ENCODE assay signal across 9 cellular contexts in the genomic region with DNA sequence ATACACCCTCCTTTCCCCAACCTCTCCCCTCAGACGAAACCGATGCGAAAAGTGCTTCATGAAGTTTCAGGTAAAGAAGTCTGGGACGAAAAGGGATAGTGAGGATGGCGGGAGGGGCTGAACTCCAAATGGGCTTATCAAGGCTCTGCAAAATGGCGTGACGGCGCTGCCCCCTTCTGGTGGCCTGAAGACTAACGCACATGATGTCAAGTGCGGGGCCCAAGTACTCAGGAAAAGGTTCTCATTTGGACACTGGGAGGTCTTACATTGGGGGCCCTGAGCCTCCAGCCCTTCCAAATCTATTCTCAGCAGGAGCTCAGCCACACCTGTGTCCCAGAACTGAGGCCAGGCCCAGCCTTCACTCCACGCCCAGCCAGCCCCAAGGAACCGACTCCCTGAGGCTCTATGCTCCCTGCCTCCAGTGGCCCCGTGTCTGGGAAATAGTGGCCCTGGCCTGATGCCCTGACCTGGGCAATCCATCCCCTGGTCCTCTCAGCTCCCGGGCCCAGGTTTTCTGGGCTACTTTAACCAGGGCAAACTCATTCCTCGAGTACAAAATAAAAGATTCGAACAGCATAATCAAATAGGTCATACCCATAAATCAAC.
DNase-seq lines count a peak whose midpoint lies in the region; ATAC-seq, FAIRE-seq and TF ChIP-seq lines count a peak whose summit lies in the region.
"Had no signal": no experiment of that assay in that cellular context is flagged by ENCODE, and none has a peak within 500 bp of the region (broad histone marks: within the 10 kb centered on the region; RNA-seq: fewer than 3 reads in every experiment).

No MANE protein-coding gene starts in this region.

- FAIRE-seq in kidney (lab: Jason Lieb, UNC): no peak

- peak; percentile 42 for ATAC-seq in stimulated activated naive CD8-positive, alpha-beta T cell treated with anti-CD3 and anti-CD28 coated beads, Interleukin-15, amount 100 ng/mL, for 72 hours
- ATAC-seq in GM18502 (IDR thresholded peaks at IDR 0.05; ENCODE audit: poor library complexity, unreplicated experiment): no peak
- ATAC-seq in GM18520 (IDR thresholded peaks at IDR 0.05; ENCODE audit: unreplicated experiment): no peak

- H3K4me3 Mint-ChIP-seq in activated CD4-positive, alpha-beta T cell treated with anti-CD3 and anti-CD28 coated beads, Interleukin-2, amount 10 ng/mL, durations not matched to agents 24 days and 14 days: no peak overlapping the region
- H3K4me3 Mint-ChIP-seq in stimulated activated naive CD8-positive, alpha-beta T cell treated with anti-CD3 and anti-CD28 coated beads, Interleukin-15, amount 100 ng/mL, for 72 hours: no peak overlapping the region
- H3K4me3 Mint-ChIP-seq: activated naive CD8-positive, alpha-beta T cell had no signal

- TF ChIP-seq CTCF in kidney (IDR thresholded peaks at IDR 0.05; ENCODE audit: borderline replicate concordance, extremely low read depth, insufficient read depth): peak; percentile 55

- no peaks in the 10 kb centered on the region for H3K36me3 ChIP-seq in kidney (ENCODE audit: control insufficient read depth in 1 of 2, insufficient read depth in 2 of 2, low read length in 2 of 2)

- no peak overlapping the region for H3K4me3 ChIP-seq in kidney (ENCODE audit: low read length in 2 of 2)

- H3K9ac ChIP-seq in kidney (ENCODE audit: low read length in 2 of 2): no peak overlapping the region

- intact Hi-C loops in activated CD4-positive, alpha-beta T cell treated with anti-CD3 and anti-CD28 coated beads, Interleukin-2, amount 10 ng/mL, durations not matched to agents 24 days and 14 days (cut with micrococcal nuclease): loop anchor here (1.0 kb wide), 1 partner anchor 188 kb away; no protein-coding TSS in a partner anchor
- intact Hi-C loops in kidney (cut with DNase I): no loop called here

- no peaks in the 10 kb centered on the region for H3K4me1 ChIP-seq in kidney (ENCODE audit: control insufficient read depth in 1 of 2, insufficient read depth in 1 of 2, low read depth in 1 of 2, low read length in 2 of 2)

- H3K27ac ChIP-seq in kidney (ENCODE audit: low read depth in 2 of 2, low read length in 2 of 2): no peak overlapping the region

- no peaks in the 10 kb centered on the region for H3K36me3 Mint-ChIP-seq in activated CD4-positive, alpha-beta T cell treated with anti-CD3 and anti-CD28 coated beads, Interleukin-2, amount 10 ng/mL, durations not matched to agents 24 days and 14 days (ENCODE audit: low read depth)
- H3K36me3 Mint-ChIP-seq: activated naive CD8-positive, alpha-beta T cell had no signal

- H3K27me3 Mint-ChIP-seq in activated CD4-positive, alpha-beta T cell treated with anti-CD3 and anti-CD28 coated beads, Interleukin-2, amount 10 ng/mL, durations not matched to agents 24 days and 14 days: peaks cover 2% of the 10 kb centered on the region
- peaks cover 18% of the 10 kb centered on the region for H3K27me3 Mint-ChIP-seq in stimulated activated naive CD8-positive, alpha-beta T cell treated with anti-CD3 and anti-CD28 coated beads, Interleukin-15, amount 100 ng/mL, for 72 hours

- H3K4me1 Mint-ChIP-seq in activated CD4-positive, alpha-beta T cell treated with anti-CD3 and anti-CD28 coated beads, Interleukin-2, amount 10 ng/mL, durations not matched to agents 24 days and 14 days: no peaks in the 10 kb centered on the region
- H3K4me1 Mint-ChIP-seq in stimulated activated naive CD8-positive, alpha-beta T cell treated with anti-CD3 and anti-CD28 coated beads, Interleukin-15, amount 100 ng/mL, for 72 hours: no peaks in the 10 kb centered on the region

- no peaks in the 10 kb centered on the region for H3K9me3 ChIP-seq in kidney (ENCODE audit: control insufficient read depth in 1 of 2, low read length in 2 of 2)

- H3K27ac Mint-ChIP-seq in activated CD4-positive, alpha-beta T cell treated with anti-CD3 and anti-CD28 coated beads, Interleukin-2, amount 10 ng/mL, durations not matched to agents 24 days and 14 days: no peak overlapping the region
- no peak overlapping the region for H3K27ac Mint-ChIP-seq in stimulated activated naive CD8-positive, alpha-beta T cell treated with anti-CD3 and anti-CD28 coated beads, Interleukin-15, amount 100 ng/mL, for 72 hours
- H3K27ac Mint-ChIP-seq: activated naive CD8-positive, alpha-beta T cell had no signal

- peak; percentile 69 for DNase-seq in activated CD4-positive, alpha-beta T cell treated with anti-CD3 and anti-CD28 coated beads, Interleukin-2, amount 10 ng/mL, durations not matched to agents 24 days and 14 days
- no peak for DNase-seq in activated CD4-positive, alpha-beta T cell treated with anti-CD3 and anti-CD28 coated beads, Interleukin-2, amount 50 U/mL, for 4 hours
- DNase-seq in NCI-H1092 (lab: John Stamatoyannopoulos, UW): peak; percentile 19
- DNase-seq in amniotic epithelial cell (ENCODE audit: low read depth): peak; percentile 44
- no peak for DNase-seq in kidney
- DNase-seq in stimulated activated naive CD8-positive, alpha-beta T cell treated with anti-CD3 and anti-CD28 coated beads, Interleukin-15, amount 100 ng/mL, for 72 hours: peak; percentile 34 to 39

- H3K9me3 Mint-ChIP-seq in activated CD4-positive, alpha-beta T cell treated with anti-CD3 and anti-CD28 coated beads, Interleukin-2, amount 10 ng/mL, durations not matched to agents 24 days and 14 days: no peaks in the 10 kb centered on the region
- no peaks in the 10 kb centered on the region for H3K9me3 Mint-ChIP-seq in stimulated activated naive CD8-positive, alpha-beta T cell treated with anti-CD3 and anti-CD28 coated beads, Interleukin-15, amount 100 ng/mL, for 72 hours

Comparison
In these comparisons a context has a peak if more than half of its experiments do, and no peak if none do; other contexts are left out.
1. DNase-seq: peak in activated CD4-positive, alpha-beta T cell treated with anti-CD3 and anti-CD28 coated beads, Interleukin-2, amount 10 ng/mL, durations not matched to agents 24 days and 14 days (single experiment), NCI-H1092 (single experiment), amniotic epithelial cell (single experiment) and stimulated activated naive CD8-positive, alpha-beta T cell treated with anti-CD3 and anti-CD28 coated beads, Interleukin-15, amount 100 ng/mL, for 72 hours (2 of 2); none in activated CD4-positive, alpha-beta T cell treated with anti-CD3 and anti-CD28 coated beads, Interleukin-2, amount 50 U/mL, for 4 hours (0 of 2) and kidney (single experiment).